ENCODE assay signal across 3 cellular contexts in the genomic region with DNA sequence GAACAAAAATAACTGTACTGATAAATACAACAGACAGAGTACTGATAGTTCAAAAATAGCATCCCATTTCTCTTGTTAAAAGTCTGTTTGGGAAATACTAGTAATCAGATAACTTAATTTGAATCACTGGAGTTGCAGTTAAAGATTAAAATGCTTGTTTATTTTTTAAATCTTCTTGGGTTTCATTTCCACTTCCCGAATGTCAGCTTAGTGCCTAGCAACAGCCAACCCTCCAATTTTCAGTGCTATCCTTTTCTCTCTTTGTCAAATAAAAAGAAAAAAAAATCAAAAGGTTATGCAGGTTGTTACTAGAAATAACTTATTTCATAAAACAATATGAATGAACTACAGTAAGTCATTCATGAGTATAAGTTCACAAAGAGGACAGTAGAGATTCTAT.
TF ChIP-seq lines count a peak whose summit lies in the region.

No MANE protein-coding gene starts in this region.

TF ChIP-seq in SK-N-SH treated with all-trans-retinoic acid at 6 μM for 48 hours, 23 proteins besides CTCF, POLR2A, EP300 and RAD21:
- 0 out of 2 replicates have a peak, but pooled peaks have one; percentile 42 for TF ChIP-seq ISL1 (CRISPR knock-in tag; IDR thresholded peaks at IDR 0.05)
- TF ChIP-seq TOX (CRISPR knock-in tag; IDR thresholded peaks at IDR 0.05; ENCODE audit: borderline replicate concordance): no peak
- no peak for TF ChIP-seq BACH2 (CRISPR knock-in tag; IDR thresholded peaks at IDR 0.05; ENCODE audit: borderline replicate concordance)
TF ChIP-seq in SK-N-SH treated with all-trans-retinoic acid at 6 μM for 48 hours: peak in this region for 1.

TF ChIP-seq in SK-N-SH, 30 proteins besides CTCF, POLR2A, EP300 and RAD21:
- TF ChIP-seq RCOR1 (IDR thresholded peaks at IDR 0.05; ENCODE audit: low read length) (no peak), TEAD4 (IDR thresholded peaks at IDR 0.05; ENCODE audit: borderline replicate concordance, insufficient read depth) (no peak), GATA2 (CRISPR knock-in tag; IDR thresholded peaks at IDR 0.05) (no peak)

TF ChIP-seq in GM12878, 131 proteins besides CTCF, POLR2A, EP300 and RAD21:
- no peak for TF ChIP-seq SRF (IDR thresholded peaks at IDR 0.05; ENCODE audit: low read depth in 2 of 2, low read length in 2 of 2)
- TF ChIP-seq SPI1 (IDR thresholded peaks at IDR 0.05; ENCODE audit: borderline replicate concordance, insufficient read depth, low read depth, low read length): 0 out of 2 replicates have a peak, but pooled peaks have one; percentile 9
- TF ChIP-seq, protein P1, sequence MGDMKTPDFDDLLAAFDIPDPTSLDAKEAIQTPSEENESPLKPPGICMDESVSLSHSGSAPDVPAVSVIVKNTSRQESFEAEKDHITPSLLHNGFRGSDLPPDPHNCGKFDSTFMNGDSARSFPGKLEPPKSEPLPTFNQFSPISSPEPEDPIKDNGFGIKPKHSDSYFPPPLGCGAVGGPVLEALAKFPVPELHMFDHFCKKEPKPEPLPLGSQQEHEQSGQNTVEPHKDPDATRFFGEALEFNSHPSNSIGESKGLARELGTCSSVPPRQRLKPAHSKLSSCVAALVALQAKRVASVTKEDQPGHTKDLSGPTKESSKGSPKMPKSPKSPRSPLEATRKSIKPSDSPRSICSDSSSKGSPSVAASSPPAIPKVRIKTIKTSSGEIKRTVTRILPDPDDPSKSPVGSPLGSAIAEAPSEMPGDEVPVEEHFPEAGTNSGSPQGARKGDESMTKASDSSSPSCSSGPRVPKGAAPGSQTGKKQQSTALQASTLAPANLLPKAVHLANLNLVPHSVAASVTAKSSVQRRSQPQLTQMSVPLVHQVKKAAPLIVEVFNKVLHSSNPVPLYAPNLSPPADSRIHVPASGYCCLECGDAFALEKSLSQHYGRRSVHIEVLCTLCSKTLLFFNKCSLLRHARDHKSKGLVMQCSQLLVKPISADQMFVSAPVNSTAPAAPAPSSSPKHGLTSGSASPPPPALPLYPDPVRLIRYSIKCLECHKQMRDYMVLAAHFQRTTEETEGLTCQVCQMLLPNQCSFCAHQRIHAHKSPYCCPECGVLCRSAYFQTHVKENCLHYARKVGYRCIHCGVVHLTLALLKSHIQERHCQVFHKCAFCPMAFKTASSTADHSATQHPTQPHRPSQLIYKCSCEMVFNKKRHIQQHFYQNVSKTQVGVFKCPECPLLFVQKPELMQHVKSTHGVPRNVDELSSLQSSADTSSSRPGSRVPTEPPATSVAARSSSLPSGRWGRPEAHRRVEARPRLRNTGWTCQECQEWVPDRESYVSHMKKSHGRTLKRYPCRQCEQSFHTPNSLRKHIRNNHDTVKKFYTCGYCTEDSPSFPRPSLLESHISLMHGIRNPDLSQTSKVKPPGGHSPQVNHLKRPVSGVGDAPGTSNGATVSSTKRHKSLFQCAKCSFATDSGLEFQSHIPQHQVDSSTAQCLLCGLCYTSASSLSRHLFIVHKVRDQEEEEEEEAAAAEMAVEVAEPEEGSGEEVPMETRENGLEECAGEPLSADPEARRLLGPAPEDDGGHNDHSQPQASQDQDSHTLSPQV (IDR thresholded peaks at IDR 0.05): no peak
- no peak for TF ChIP-seq ZNF622 (IDR thresholded peaks at IDR 0.05)
